25 cellular contexts compared by ENCODE assay signal in genomic region chr4:6956087-6956433, GRCh38. TPM values are rescaled to one million over a fixed set of nuclear protein-coding genes. Genes with fewer than 3 reads are reported as not detected.
DNase-seq lines count a peak whose midpoint lies in the region; ATAC-seq and TF ChIP-seq lines count a peak whose summit lies in the region.
"Had no signal": no experiment of that assay in that cellular context is flagged by ENCODE, and none has a peak within 500 bp of the region (broad histone marks: within the 10 kb centered on the region; RNA-seq: fewer than 3 reads in every experiment).

No MANE protein-coding gene starts in this region.

- H3K27me3 Mint-ChIP-seq in Caco-2 (ENCODE audit: insufficient read depth, unreplicated experiment) = no peaks in the 10 kb centered on the region
- H3K27me3 Mint-ChIP-seq: activated naive CD8-positive, alpha-beta T cell; naive thymus-derived CD4-positive, alpha-beta T cell had no signal

- TF ChIP-seq EP300 in suprapubic skin (IDR thresholded peaks at IDR 0.05) = no peak

- POLR2A ChIA-PET in Caco-2 (lab: Charles Lee) = no interaction called here

- CTCF ChIA-PET in Caco-2 (lab: Charles Lee) = interaction anchor here (0.8 to 1.3 kb wide), 4 partner anchors 14 to 51 kb away, joined by 3 to 4 read pairs (median 4); no protein-coding TSS in a partner anchor

- H3K4me3 ChIP-seq in Caco-2 (ENCODE audit: low read depth, low read length) (no peak overlapping the region), WERI-Rb-1 (ENCODE audit: low read depth, low read length) (no peak overlapping the region), suprapubic skin (no peak overlapping the region)
- H3K4me3 ChIP-seq: esophagus muscularis mucosa, GM12878 had no signal

- ATAC-seq in left lobe of liver = no peak
- ATAC-seq: GM12878; naive thymus-derived CD4-positive, alpha-beta T cell; PC-3 had no signal

- no peak for TF ChIP-seq POLR2A in suprapubic skin (IDR thresholded peaks at IDR 0.05)

- peaks cover 5% of the 10 kb centered on the region for H3K36me3 Mint-ChIP-seq in Caco-2 (ENCODE audit: insufficient read depth, unreplicated experiment)
- H3K36me3 Mint-ChIP-seq: activated naive CD8-positive, alpha-beta T cell; CD4-positive, CD25-positive, alpha-beta regulatory T cell had no signal

- H3K4me3 Mint-ChIP-seq in Caco-2 (ENCODE audit: unreplicated experiment) = peak overlapping the region; percentile 76
- H3K4me3 Mint-ChIP-seq: activated naive CD8-positive, alpha-beta T cell; CD4-positive, CD25-positive, alpha-beta regulatory T cell; HFFc6; naive thymus-derived CD4-positive, alpha-beta T cell had no signal

- intact Hi-C loops in Caco-2 (cut with micrococcal nuclease; ENCODE audit: unreplicated experiment) = no loop called here

- no peaks in the 10 kb centered on the region for H3K36me3 ChIP-seq in Caco-2 (ENCODE audit: control insufficient read depth, insufficient read depth, low read length)
- H3K36me3 ChIP-seq in WERI-Rb-1 = no peaks in the 10 kb centered on the region
- H3K36me3 ChIP-seq in suprapubic skin = no peaks in the 10 kb centered on the region

- 97% methylated on average over 6 of the region's 6 CpGs for WGBS in suprapubic skin

- no peaks in the 10 kb centered on the region for H3K9me3 ChIP-seq in Caco-2
- H3K9me3 ChIP-seq in WERI-Rb-1 (ENCODE audit: severe bottlenecking) = no peaks in the 10 kb centered on the region
- H3K9me3 ChIP-seq in suprapubic skin = no peaks in the 10 kb centered on the region
- H3K9me3 ChIP-seq: esophagus muscularis mucosa had no signal

- peaks cover 35% of the 10 kb centered on the region for H3K4me1 Mint-ChIP-seq in Caco-2 (ENCODE audit: low read depth, unreplicated experiment)

- DNase-seq in Caco-2 (no peak), WERI-Rb-1 (no peak), left lobe of liver (ENCODE audit: low spot score) (peak; percentile 28), suprapubic skin (ENCODE audit: low spot score in 2 of 2) (peak; percentile 35 to 60), NCI-H1436 (lab: John Stamatoyannopoulos, UW) (no peak), dermis blood vessel endothelial cell (no peak), NCI-H524 (lab: John Stamatoyannopoulos, UW) (no peak)
- DNase-seq: activated CD4-positive, CD25-positive, alpha-beta regulatory T cell; CD4-positive, CD25-positive, alpha-beta regulatory T cell; cortex of kidney; EL; HFFc6; Karpas-422; midbrain; MV-4-11; naive thymus-derived CD4-positive, alpha-beta T cell; NCI-H1694 treated with DMSO at 0.1 percent for 48 hours; NCI-H510A; occipital lobe; Right ventricle myocardium superior; stimulated activated naive CD4-positive, alpha-beta T cell treated with Interleukin-2 at 50 U/mL for 16 hours had no signal

- TF ChIP-seq CTCF in Caco-2 (IDR thresholded peaks at IDR 0.05; ENCODE audit: insufficient read depth in 1 of 2, low read depth in 1 of 2, low read length in 1 of 2, severe bottlenecking in 1 of 2, unreplicated experiment in 1 of 2) = no peak
- TF ChIP-seq CTCF in WERI-Rb-1 (IDR thresholded peaks at IDR 0.05; ENCODE audit: low read depth, low read length) = no peak
- no peak for TF ChIP-seq CTCF in suprapubic skin (IDR thresholded peaks at IDR 0.05)

- H3K27ac ChIP-seq in WERI-Rb-1 (peak overlapping the region; percentile 16), suprapubic skin (no peak overlapping the region)
- H3K27ac ChIP-seq: esophagus muscularis mucosa had no signal

- H3K27me3 ChIP-seq in Caco-2 (replicated peaks; ENCODE audit: control insufficient read depth, insufficient read depth, low read length) = no peaks in the 10 kb centered on the region
- no peaks in the 10 kb centered on the region for H3K27me3 ChIP-seq in WERI-Rb-1 (ENCODE audit: insufficient read depth, low read depth, severe bottlenecking)
- no peaks in the 10 kb centered on the region for H3K27me3 ChIP-seq in suprapubic skin
- H3K27me3 ChIP-seq: esophagus muscularis mucosa had no signal

- no peaks in the 10 kb centered on the region for H3K9me3 Mint-ChIP-seq in Caco-2 (ENCODE audit: unreplicated experiment)
- H3K9me3 Mint-ChIP-seq: CD4-positive, CD25-positive, alpha-beta regulatory T cell; HFFc6; naive thymus-derived CD4-positive, alpha-beta T cell had no signal

- peak overlapping the region; percentile 79 for H3K27ac Mint-ChIP-seq in Caco-2 (ENCODE audit: unreplicated experiment)
- H3K27ac Mint-ChIP-seq: activated naive CD8-positive, alpha-beta T cell; HFFc6 had no signal

- no TSS peak for BruUV-seq in Caco-2 (replicated peaks; lab: Mats Ljungman, UMichigan)

- H3K4me1 ChIP-seq in Caco-2 (peaks cover 32% of the 10 kb centered on the region), suprapubic skin (peaks cover 36% of the 10 kb centered on the region)

RNA-seq across cellular contexts. Expression of gene TBC1D14, which starts 46.4 kb away (rescaled TPM):
- total RNA-seq in Caco-2 (2022) (54.0 and 57.6 TPM in 2 replicates), left lobe of liver (29.3 TPM), suprapubic skin (100 to 1,000 TPM in 2 of 4 donors, 10 to 100 TPM in 2; 55.0 to 111 (median 97.9) TPM), dermis blood vessel endothelial cell (28.2 and 30.0 TPM in 2 replicates)

Comparison
In these comparisons a context has a peak if more than half of its experiments do, and no peak if none do; other contexts are left out.
1. DNase-seq: peak in left lobe of liver (single experiment) and suprapubic skin (2 of 2); none in Caco-2 (0 of 2), WERI-Rb-1 (single experiment), NCI-H1436 (single experiment), dermis blood vessel endothelial cell (single experiment) and NCI-H524 (0 of 2).